ENCODE assay signal across 22 cellular contexts in the genomic region with DNA sequence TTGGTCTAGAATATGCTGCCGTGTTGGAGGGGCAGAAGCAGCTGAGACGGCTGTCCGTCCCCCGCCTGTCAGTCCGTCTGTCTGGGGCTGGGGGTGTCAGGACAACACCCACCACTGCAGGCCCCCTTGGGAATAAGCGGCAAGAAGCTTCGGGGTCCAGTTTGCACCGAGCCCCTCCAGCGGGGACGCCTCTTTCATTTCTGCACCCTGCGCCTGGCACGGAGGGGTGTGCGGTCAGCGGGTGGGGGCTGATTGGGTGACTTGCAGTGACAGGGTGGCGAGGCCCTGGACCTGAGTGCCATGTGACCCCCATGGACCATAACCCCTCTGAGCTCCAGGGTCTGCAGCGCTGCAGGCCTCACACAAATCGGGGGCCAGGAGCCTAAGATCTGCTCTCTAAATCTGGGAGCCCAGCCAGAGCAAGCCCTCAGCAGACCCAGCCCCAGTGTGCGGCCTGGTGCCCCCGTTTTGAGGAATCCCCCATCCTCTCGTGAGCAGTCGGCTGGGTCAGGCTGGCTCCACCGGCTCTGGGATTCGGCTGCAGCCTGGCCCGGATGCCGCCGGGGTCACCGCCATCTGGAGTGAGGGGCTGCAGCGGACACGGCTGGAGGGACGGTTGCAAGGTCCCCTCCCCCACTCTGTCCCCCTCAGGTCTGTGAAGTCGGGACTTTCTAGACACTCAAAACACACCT. TPM values are rescaled to one million over a fixed set of nuclear protein-coding genes. Genes with fewer than 3 reads are reported as not detected.
A peak's percentile ranks its signal among the peaks of the same experiment; 100 is the strongest.
DNase-seq lines count a peak whose midpoint lies in the region; ATAC-seq, FAIRE-seq and TF ChIP-seq lines count a peak whose summit lies in the region.
"Had no signal": no experiment of that assay in that cellular context is flagged by ENCODE, and none has a peak within 500 bp of the region (broad histone marks: within the 10 kb centered on the region; RNA-seq: fewer than 3 reads in every experiment).

No MANE protein-coding gene starts in this region.

- WGBS in K562 (ENCODE audit: insufficient coverage, low coverage, missing lambda C conversion rate): 96% methylated on average over 28 of the region's 31 CpGs

- H3K36me3 Mint-ChIP-seq in CD14-positive monocyte: peaks cover 36 to 50% of the 10 kb centered on the region in 2 donors
- H3K36me3 Mint-ChIP-seq: activated CD8-positive, alpha-beta memory T cell treated with anti-CD3 and anti-CD28 coated beads, Interleukin-2, amount 10 ng/mL, durations not matched to agents 7 days and 5 days; immature natural killer cell; WTC11 had no signal

- POLR2A ChIA-PET in K562 (lab: Yijun Ruan, JAX): interaction anchor here (0.9 to 2.0 kb wide), 3 partner anchors 8 to 130 kb away, joined by 3 to 6 read pairs (median 4); partner anchors contain the start of gene CBFA2T3

- H3K27me3 ChIP-seq in DOHH2 (ENCODE audit: control insufficient read depth, low read length): no peaks in the 10 kb centered on the region
- no peaks in the 10 kb centered on the region for H3K27me3 ChIP-seq in K562 (ENCODE audit: control insufficient read depth in 2 of 2, insufficient read depth in 2 of 2, low read length in 2 of 2)
- H3K27me3 ChIP-seq: colonic mucosa had no signal

- FAIRE-seq in K562 (lab: Jason Lieb, UNC): no peak
- FAIRE-seq: astrocyte had no signal

- H2AFZ ChIP-seq in K562 (ENCODE audit: low read depth, low read length): no peak overlapping the region

- no peaks in the 10 kb centered on the region for H3K9me3 ChIP-seq in DOHH2 (ENCODE audit: control insufficient read depth, insufficient read depth, low read length)
- H3K9me3 ChIP-seq in K562 (replicated peaks; ENCODE audit: control insufficient read depth, insufficient read depth, low read depth, low read length): no peaks in the 10 kb centered on the region
- H3K9me3 ChIP-seq: colonic mucosa, gastroesophageal sphincter had no signal

- in situ Hi-C loops in K562 (cut with MboI): no loop called here

- H3K4me2 ChIP-seq in DOHH2 (ENCODE audit: low read length) (peak overlapping the region; percentile 88), K562 (ENCODE audit: insufficient read depth, low read length) (no peak overlapping the region)

- peak overlapping the region in 1 of 2 donors; percentile 55 for H3K4me3 Mint-ChIP-seq in CD14-positive monocyte
- H3K4me3 Mint-ChIP-seq: activated CD8-positive, alpha-beta memory T cell treated with anti-CD3 and anti-CD28 coated beads, Interleukin-2, amount 10 ng/mL, durations not matched to agents 7 days and 5 days; neural crest cell; WTC11 had no signal

- ATAC-seq in GM18909 (IDR thresholded peaks at IDR 0.05; ENCODE audit: poor library complexity, unreplicated experiment) (peak; percentile 4), HG03432 (IDR thresholded peaks at IDR 0.05; ENCODE audit: unreplicated experiment) (peak; percentile 4), K562 (no peak)
- ATAC-seq in activated CD4-positive, CD25-positive, alpha-beta regulatory T cell treated with anti-CD3 and anti-CD28 coated beads, Interleukin-2, amount 50 U/mL, for 24 hours: no peak
- ATAC-seq: gastroesophageal sphincter had no signal

- peak; percentile 44; the same call in 1 of the 2 replicates for TF ChIP-seq POLR2A in K562 (conservative IDR thresholded peaks at IDR 0.05)

- peak overlapping the region; percentile 45 for H3K4me3 ChIP-seq in DOHH2 (ENCODE audit: low read length)
- H3K4me3 ChIP-seq in K562: no peak overlapping the region
- H3K4me3 ChIP-seq: colonic mucosa, gastroesophageal sphincter had no signal

- peaks cover 2% of the 10 kb centered on the region for H3K79me2 ChIP-seq in DOHH2 (ENCODE audit: control insufficient read depth, low read length)
- H3K79me2 ChIP-seq in K562 (ENCODE audit: control insufficient read depth, insufficient read depth, low read length): peaks cover 99% of the 10 kb centered on the region

- peaks cover 0 to 3% (median 0%) of the 10 kb centered on the region in 7 donors for H3K9me3 Mint-ChIP-seq in CD14-positive monocyte
- H3K9me3 Mint-ChIP-seq: immature natural killer cell, neural crest cell, WTC11 had no signal

- H3K27me3 Mint-ChIP-seq in CD14-positive monocyte (ENCODE audit: low read depth in 3 of 3): peaks cover 2 to 25% (median 23%) of the 10 kb centered on the region in 3 donors

- no peaks in the 10 kb centered on the region for H3K9me2 ChIP-seq in DOHH2 (replicated peaks; ENCODE audit: control insufficient read depth, low read length)

- H3K4me1 ChIP-seq in DOHH2 (ENCODE audit: control insufficient read depth, low read length): peaks cover 87% of the 10 kb centered on the region
- H3K4me1 ChIP-seq in K562 (replicated peaks in 1 of 2; ENCODE audit: control insufficient read depth in 2 of 2, insufficient read depth in 2 of 2, low read length in 2 of 2): peaks cover 13 to 77% of the 10 kb centered on the region in 2 experiments; a peak in 3 of 5 replicates
- H3K4me1 ChIP-seq: colonic mucosa, gastroesophageal sphincter had no signal

- peaks cover 16% of the 10 kb centered on the region for H3F3A ChIP-seq in DOHH2 (ENCODE audit: control insufficient read depth, insufficient read depth)

- no peaks in the 10 kb centered on the region for H3K9me1 ChIP-seq in K562 (ENCODE audit: control insufficient read depth, insufficient read depth, low read length)

- DNase-seq in K562 (ENCODE audit: extremely low read depth in 1 of 4, low spot score in 3 of 4) (no peak), CD14-positive monocyte (ENCODE audit: low spot score) (no peak), C1 segment of cervical spinal cord (lab: John Stamatoyannopoulos, UW) (no peak), SIG-M5 (lab: John Stamatoyannopoulos, UW) (no peak)
- DNase-seq: activated CD8-positive, alpha-beta memory T cell treated with anti-CD3 and anti-CD28 coated beads, Interleukin-2, amount 10 ng/mL, durations not matched to agents 7 days and 5 days; activated gamma-delta T cell treated with Interleukin-2 at 50 U/mL for 16 hours; colonic mucosa; COR-L47; NCI-H2029; NCI-H510A treated with DMSO at 0.1 percent for 48 hours; substantia nigra; SW 1271 had no signal

- no peak for TF ChIP-seq EP300 in K562 (IDR thresholded peaks at IDR 0.05; ENCODE audit: low read length)

- CTCF ChIA-PET in K562 (lab: Yijun Ruan, JAX; ENCODE audit: low intra/inter-chr PET ratio): no interaction called here

- peak overlapping the region in 1 of 2 experiments; percentile 46; a peak in 1 of 4 replicates for H3K9ac ChIP-seq in K562 (ENCODE audit: insufficient read depth in 1 of 2, low read depth in 2 of 2, low read length in 2 of 2)

- TF ChIP-seq CTCF in DOHH2 (IDR thresholded peaks at IDR 0.05; ENCODE audit: low read depth, low read length, poor library complexity, severe bottlenecking) (peak; percentile 7), K562 (IDR thresholded peaks at IDR 0.05 in 2 of 3, conservative IDR thresholded peaks at IDR 0.05 in 1 of 3; ENCODE audit: insufficient read depth in 2 of 3, low read depth in 1 of 3, low read length in 3 of 3) (no peak), CD14-positive monocyte (IDR thresholded peaks at IDR 0.05) (no peak)

- intact Hi-C loops in K562 (cut with micrococcal nuclease) (no loop called here), CD14-positive monocyte (cut with micrococcal nuclease) (no loop called here)

- H3K4me1 Mint-ChIP-seq in CD14-positive monocyte: peaks cover 67% of the 10 kb centered on the region
- H3K4me1 Mint-ChIP-seq: WTC11 had no signal

- H4K20me1 ChIP-seq in DOHH2 (ENCODE audit: control insufficient read depth, insufficient read depth, low read depth, low read length) (no peaks in the 10 kb centered on the region), K562 (replicated peaks; ENCODE audit: control insufficient read depth, insufficient read depth, low read length) (peaks cover 74% of the 10 kb centered on the region)

- H3K27ac Mint-ChIP-seq in CD14-positive monocyte: peak overlapping the region in 1 of 7 donors; percentile 36
- H3K27ac Mint-ChIP-seq: activated CD8-positive, alpha-beta memory T cell treated with anti-CD3 and anti-CD28 coated beads, Interleukin-2, amount 10 ng/mL, durations not matched to agents 7 days and 5 days; immature natural killer cell; WTC11 had no signal

- no peak for TF ChIP-seq RAD21 in K562 (CRISPR knock-in tag; conservative IDR thresholded peaks at IDR 0.05 in 1 of 2, IDR thresholded peaks at IDR 0.05 in 1 of 2)

- peak overlapping the region; percentile 72 for H3K27ac ChIP-seq in DOHH2 (ENCODE audit: low read depth, low read length)
- H3K27ac ChIP-seq in K562 (ENCODE audit: extremely low read depth, low read depth, low read length): no peak overlapping the region
- H3K27ac ChIP-seq: colonic mucosa, gastroesophageal sphincter had no signal

- H3K36me3 ChIP-seq in DOHH2 (ENCODE audit: control insufficient read depth, low read length) (no peaks in the 10 kb centered on the region), K562 (ENCODE audit: control insufficient read depth, insufficient read depth, low read length) (peaks cover 98% of the 10 kb centered on the region)
- H3K36me3 ChIP-seq: colonic mucosa, gastroesophageal sphincter had no signal

- no TSS peak for BruUV-seq in K562 (replicated peaks; lab: Mats Ljungman, UMichigan)

TF ChIP-seq in K562, 482 proteins besides CTCF, POLR2A, EP300 and RAD21 (continues in another document):
- TF ChIP-seq POLR2G (IDR thresholded peaks at IDR 0.05; ENCODE audit: low read depth, low read length) (peak; percentile 70), CCAR2 (IDR thresholded peaks at IDR 0.05; ENCODE audit: low read depth, low read length) (no peak), RBFOX2 (IDR thresholded peaks at IDR 0.05; ENCODE audit: low read depth, low read length) (peak; percentile 61), RNF2 (IDR thresholded peaks at IDR 0.05) (no peak)

RNA-seq across cellular contexts. Expression of gene CBFA2T3, which starts 8.3 kb away (rescaled TPM):
- 73.4 and 198 TPM in 2 replicates for total RNA-seq in K562 (2011; cell fraction: chromatin; rRNA removed; ENCODE audit: low replicate concordance)
- 67.4 and 69.3 TPM in 2 replicates for total RNA-seq in K562 (2011; cell fraction: nucleolus; rRNA removed)
- 45.3 and 67.3 TPM in 2 replicates for total RNA-seq in K562 (2011; cell fraction: nucleoplasm; rRNA removed)
- 13.5 and 20.8 TPM in 2 replicates for total RNA-seq in K562 (2014; rRNA removed)
- 3.9 and 5.9 TPM in 2 replicates for total RNA-seq in K562 (2014; rRNA removed; fragmentation: Illumina TruSeq; extraction: Trizol)
- total RNA-seq in K562 (2015; rRNA removed; fragmentation: Illumina TruSeq; extraction: Trizol): 6.7 and 7.8 TPM in 2 replicates
- 114 and 145 TPM in 2 replicates for total RNA-seq in K562 (2021)
- 6.4 and 11.3 TPM in 2 replicates for polyA plus RNA-seq in K562 (2011; rRNA removed)
- 5.6 and 15.0 TPM in 2 replicates for polyA plus RNA-seq in K562 (2011; cell fraction: cytosol; rRNA removed)
- polyA plus RNA-seq in K562 (2011; cell fraction: nucleus; rRNA removed): 67.2 and 126 TPM in 2 replicates
- 55.0 and 86.5 TPM in 2 replicates for polyA plus RNA-seq in K562 (2012)
- 24.2 and 46.3 TPM in 2 replicates for polyA plus RNA-seq in K562 (2014; fragmentation: Illumina TruSeq; extraction: Trizol)
- 1 to 10 TPM; 2.3 to 2.7 TPM for polyA plus RNA-seq in K562 (2014; fragmentation: Nextera tagmentation; extraction: Ambion mirVana)
- 34.3 and 35.3 TPM in 2 replicates for polyA plus RNA-seq in K562 (2014; rRNA removed)
- 9.5 and 9.7 TPM in 2 replicates for polyA minus RNA-seq in K562 (2011; rRNA and poly(A)+ RNA removed)
- 32.1 and 46.1 TPM in 2 replicates for polyA minus RNA-seq in K562 (2011; cell fraction: cytosol; rRNA and poly(A)+ RNA removed)
- 21.1 and 34.5 TPM in 2 replicates for polyA minus RNA-seq in K562 (2011; cell fraction: nucleus; rRNA and poly(A)+ RNA removed)
- 1 to 10 TPM; 5.3 to 6.2 TPM for polyA plus RNA-seq in CD14-positive monocyte
- polyA plus RNA-seq: AG04450 had no signal

Comparison
In these comparisons a context has a peak if more than half of its experiments do, and no peak if none do; other contexts are left out.
1. ATAC-seq: peak in GM18909 (single experiment) and HG03432 (single experiment); none in K562 (single experiment) and activated CD4-positive, CD25-positive, alpha-beta regulatory T cell treated with anti-CD3 and anti-CD28 coated beads, Interleukin-2, amount 50 U/mL, for 24 hours (0 of 2).